Comparison of ENCODE assay signal across 16 cellular contexts in the genomic region with DNA sequence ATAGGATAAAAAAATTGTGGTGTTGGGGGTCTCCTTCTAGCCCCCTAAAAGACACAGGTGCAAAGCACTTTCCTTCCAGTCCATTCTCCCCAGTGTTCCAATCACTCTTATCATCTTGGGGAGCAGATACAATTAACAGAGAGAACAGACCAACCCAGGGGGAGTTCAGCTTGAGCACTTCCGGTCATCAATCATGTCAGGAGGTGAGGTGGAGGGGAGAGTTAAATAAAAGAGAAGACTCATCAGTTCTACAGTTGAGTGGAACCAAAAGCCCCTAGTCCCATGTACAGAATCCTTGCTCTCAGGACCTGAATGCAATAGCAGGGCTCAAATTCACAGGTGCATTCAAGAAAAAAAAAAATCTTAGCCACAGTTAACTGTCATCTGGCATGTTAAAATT.
DNase-seq lines count a peak whose midpoint lies in the region; ATAC-seq, FAIRE-seq and TF ChIP-seq lines count a peak whose summit lies in the region.
"Had no signal": no experiment of that assay in that cellular context is flagged by ENCODE, and none has a peak within 500 bp of the region (broad histone marks: within the 10 kb centered on the region; RNA-seq: fewer than 3 reads in every experiment).

No MANE protein-coding gene starts in this region.

- H3K79me2 ChIP-seq in GM12878 (ENCODE audit: control insufficient read depth, insufficient read depth, low read length) (no peaks in the 10 kb centered on the region), hepatocyte (no peaks in the 10 kb centered on the region)

- TF ChIP-seq EP300 in GM12878 (IDR thresholded peaks at IDR 0.05; ENCODE audit: borderline replicate concordance in 1 of 2, control insufficient read depth in 1 of 2, low read depth in 2 of 2, low read length in 2 of 2) = no peak

- no peak overlapping the region for H3K4me3 Mint-ChIP-seq in activated T-cell treated with anti-CD3 and anti-CD28 coated beads, Interleukin-2, amount 50 U/mL, for 24 hours
- H3K4me3 Mint-ChIP-seq in stimulated activated naive B cell treated with anti-CD40 and anti-IgM and Interleukin-4, amounts not matched to agents 10 μg/mL and 1 μg/mL and 100 μg/mL, for 72 hours = no peak overlapping the region
- H3K4me3 Mint-ChIP-seq: B cell; CD8-positive, alpha-beta T cell had no signal

- H3K4me3 ChIP-seq in H7 (ENCODE audit: insufficient read depth, low read depth, low read length) (no peak overlapping the region), GM12878 (no peak overlapping the region), hepatocyte (no peak overlapping the region)
- H3K4me3 ChIP-seq: BLaER1 treated with 17β-estradiol and CSF1 and Interleukin-3, amounts not matched to agents 10 nM and 100 nM; HAP-1 had no signal

- no peak for DNase-seq in activated T-cell treated with anti-CD3 and anti-CD28 coated beads, Interleukin-2, amount 50 U/mL, for 24 hours
- DNase-seq in activated T-cell treated with anti-CD3 and anti-CD28 coated beads, Interleukin-2, amount 50 U/mL, for 48 hours = no peak
- DNase-seq in H7 (peak; percentile 3), GM12878 (ENCODE audit: low read depth, low spot score) (no peak), left kidney (ENCODE audit: low read depth, low spot score) (peak; percentile 46), hepatocyte (ENCODE audit: low spot score) (no peak), cerebellum (ENCODE audit: low spot score) (no peak)
- no peak for DNase-seq in stimulated activated naive B cell treated with anti-CD40 and anti-IgM and Interleukin-4, amounts not matched to agents 10 μg/mL and 1 μg/mL and 100 μg/mL, for 72 hours
- DNase-seq: Calu3; CD8-positive, alpha-beta T cell; DMS79 treated with DMSO at 0.1 percent for 48 hours; GF-D8 had no signal

- no peak overlapping the region for H3K27ac ChIP-seq in GM12878 (ENCODE audit: control insufficient read depth, insufficient read depth)
- H3K27ac ChIP-seq in hepatocyte = no peak overlapping the region
- H3K27ac ChIP-seq: BLaER1 treated with 17β-estradiol and CSF1 and Interleukin-3, amounts not matched to agents 10 nM and 100 nM had no signal

- 10% methylated on average over 1 of the region's 1 CpG for WGBS in GM12878 (ENCODE audit: insufficient coverage, insufficient replicate concordance, low lambda C conversion rate, missing lambda C conversion rate)
- 89% methylated on average over 1 of the region's 1 CpG for WGBS in hepatocyte (ENCODE audit: low lambda C conversion rate, missing lambda C conversion rate)

- peaks cover 16% of the 10 kb centered on the region for H3K9me3 Mint-ChIP-seq in activated T-cell treated with anti-CD3 and anti-CD28 coated beads, Interleukin-2, amount 50 U/mL, for 24 hours
- H3K9me3 Mint-ChIP-seq in stimulated activated naive B cell treated with anti-CD40 and anti-IgM and Interleukin-4, amounts not matched to agents 10 μg/mL and 1 μg/mL and 100 μg/mL, for 72 hours = peaks cover 9 to 14% of the 10 kb centered on the region in 2 donors

- H3K9ac ChIP-seq in GM12878 (ENCODE audit: control insufficient read depth, insufficient read depth, low read length) = no peak overlapping the region
- H3K9ac ChIP-seq: BLaER1 treated with 17β-estradiol and CSF1 and Interleukin-3, amounts not matched to agents 10 nM and 100 nM had no signal

- in situ Hi-C loops in GM12878 (cut with MboI) = no loop called here

- SMC1A ChIA-PET in GM12878 (lab: Charles Lee; ENCODE audit: uncharacterized antibody, unreplicated experiment) = no interaction called here

- H3K4me1 Mint-ChIP-seq in activated T-cell treated with anti-CD3 and anti-CD28 coated beads, Interleukin-2, amount 50 U/mL, for 24 hours (ENCODE audit: low read depth) = no peaks in the 10 kb centered on the region
- no peaks in the 10 kb centered on the region for H3K4me1 Mint-ChIP-seq in stimulated activated naive B cell treated with anti-CD40 and anti-IgM and Interleukin-4, amounts not matched to agents 10 μg/mL and 1 μg/mL and 100 μg/mL, for 72 hours
- H3K4me1 Mint-ChIP-seq: B cell had no signal

- no peaks in the 10 kb centered on the region for H3K4me1 ChIP-seq in GM12878 (ENCODE audit: control insufficient read depth, insufficient read depth, low read length)
- no peaks in the 10 kb centered on the region for H3K4me1 ChIP-seq in hepatocyte (ENCODE audit: insufficient read depth)
- H3K4me1 ChIP-seq: HAP-1 had no signal

- H3K36me3 ChIP-seq in H7 (replicated peaks; ENCODE audit: control insufficient read depth, insufficient read depth, low read length) (no peaks in the 10 kb centered on the region), GM12878 (ENCODE audit: control insufficient read depth in 2 of 2, insufficient read depth in 2 of 2, low read length in 1 of 2) (no peaks in the 10 kb centered on the region), hepatocyte (replicated peaks; ENCODE audit: insufficient read depth, low read depth) (no peaks in the 10 kb centered on the region)
- H3K36me3 ChIP-seq: HAP-1 had no signal

- no peaks in the 10 kb centered on the region for H4K20me1 ChIP-seq in GM12878 (ENCODE audit: control insufficient read depth, insufficient read depth)
- H4K20me1 ChIP-seq in hepatocyte (ENCODE audit: insufficient read depth, poor library complexity, severe bottlenecking) = no peaks in the 10 kb centered on the region

- H3K9me2 ChIP-seq in hepatocyte (replicated peaks; ENCODE audit: insufficient read depth) = no peaks in the 10 kb centered on the region

- no peak for ATAC-seq in GM12878
- no peak for ATAC-seq in stimulated activated naive B cell treated with anti-CD40 and anti-IgM and Interleukin-4, amounts not matched to agents 10 μg/mL and 1 μg/mL and 100 μg/mL, for 72 hours (replicated peaks)
- ATAC-seq: CD8-positive, alpha-beta T cell had no signal

- no TSS peak for BruUV-seq in GM12878 (replicated peaks; lab: Mats Ljungman, UMichigan)

- POLR2A ChIA-PET in GM12878 (lab: Charles Lee) = no interaction called here

- H3K9me3 ChIP-seq in GM12878 (replicated peaks; ENCODE audit: control insufficient read depth, insufficient read depth, low read length) (peaks cover 3% of the 10 kb centered on the region; the same call in 2 of the 3 replicates), hepatocyte (ENCODE audit: low read depth) (no peaks in the 10 kb centered on the region)
- H3K9me3 ChIP-seq: HAP-1 had no signal

- H3K27me3 Mint-ChIP-seq in activated T-cell treated with anti-CD3 and anti-CD28 coated beads, Interleukin-2, amount 50 U/mL, for 24 hours = no peaks in the 10 kb centered on the region
- peaks cover 26 to 31% of the 10 kb centered on the region in 2 donors for H3K27me3 Mint-ChIP-seq in stimulated activated naive B cell treated with anti-CD40 and anti-IgM and Interleukin-4, amounts not matched to agents 10 μg/mL and 1 μg/mL and 100 μg/mL, for 72 hours

- H2AFZ ChIP-seq in GM12878 (ENCODE audit: control insufficient read depth, low read depth, low read length) = no peak overlapping the region
- H2AFZ ChIP-seq in hepatocyte = no peak overlapping the region

- TF ChIP-seq POLR2A in GM12878 (IDR thresholded peaks at IDR 0.05; ENCODE audit: low read depth, low read length) = no peak

- peak; percentile 16; the same call in 1 of the 2 replicates for TF ChIP-seq RAD21 in GM12878 (IDR thresholded peaks at IDR 0.05; ENCODE audit: insufficient read depth, low read depth, low read length)

- peak overlapping the region; percentile 22 for H3K27ac Mint-ChIP-seq in activated T-cell treated with anti-CD3 and anti-CD28 coated beads, Interleukin-2, amount 50 U/mL, for 24 hours
- H3K27ac Mint-ChIP-seq in stimulated activated naive B cell treated with anti-CD40 and anti-IgM and Interleukin-4, amounts not matched to agents 10 μg/mL and 1 μg/mL and 100 μg/mL, for 72 hours = no peak overlapping the region
- H3K27ac Mint-ChIP-seq: B cell; CD8-positive, alpha-beta T cell had no signal

- H3K27me3 ChIP-seq in H7 (ENCODE audit: control insufficient read depth, insufficient read depth, low read length) = no peaks in the 10 kb centered on the region
- no peaks in the 10 kb centered on the region for H3K27me3 ChIP-seq in GM12878 (replicated peaks in 1 of 2; ENCODE audit: control insufficient read depth in 2 of 2, insufficient read depth in 2 of 2, low read length in 1 of 2)
- H3K27me3 ChIP-seq in hepatocyte = no peaks in the 10 kb centered on the region
- H3K27me3 ChIP-seq: BLaER1 treated with 17β-estradiol and CSF1 and Interleukin-3, amounts not matched to agents 10 nM and 100 nM had no signal

- H3K36me3 Mint-ChIP-seq in activated T-cell treated with anti-CD3 and anti-CD28 coated beads, Interleukin-2, amount 50 U/mL, for 24 hours (ENCODE audit: low read depth) = peaks cover 13% of the 10 kb centered on the region
- H3K36me3 Mint-ChIP-seq in stimulated activated naive B cell treated with anti-CD40 and anti-IgM and Interleukin-4, amounts not matched to agents 10 μg/mL and 1 μg/mL and 100 μg/mL, for 72 hours = peaks cover 3 to 8% of the 10 kb centered on the region in 2 donors
- H3K36me3 Mint-ChIP-seq: CD8-positive, alpha-beta T cell had no signal

- TF ChIP-seq CTCF in GM12878 (IDR thresholded peaks at IDR 0.05 in 2 of 3, conservative IDR thresholded peaks at IDR 0.05 in 1 of 3; ENCODE audit: control insufficient read depth in 2 of 3, extremely low read depth in 1 of 3, insufficient read depth in 1 of 3, low read depth in 3 of 3, low read length in 3 of 3) (no peak), hepatocyte (IDR thresholded peaks at IDR 0.05; ENCODE audit: poor library complexity) (no peak)

- H3K4me2 ChIP-seq in GM12878 (ENCODE audit: control insufficient read depth, insufficient read depth) = no peak overlapping the region
- H3K4me2 ChIP-seq in hepatocyte = no peak overlapping the region

- CTCF ChIA-PET in GM12878 (lab: Yijun Ruan, JAX) = no interaction called here

- intact Hi-C loops in GM12878 (cut with micrococcal nuclease; ENCODE audit: unreplicated experiment) = no loop called here

- RAD21 ChIA-PET in GM12878 (lab: Charles Lee; ENCODE audit: unreplicated experiment) = no interaction called here

- FAIRE-seq in GM12878 (lab: Jason Lieb, UNC) = no peak
- FAIRE-seq: H1 had no signal

TF ChIP-seq in GM12878, 131 proteins besides CTCF, POLR2A, EP300 and RAD21 (continues in another document):
- TF ChIP-seq SRF (IDR thresholded peaks at IDR 0.05; ENCODE audit: low read depth in 2 of 2, low read length in 2 of 2) (no peak), RUNX3 (IDR thresholded peaks at IDR 0.05; ENCODE audit: low read length) (peak; percentile 46; the same call in 1 of the 2 replicates), CHD4 (IDR thresholded peaks at IDR 0.05) (no peak), GABPA (IDR thresholded peaks at IDR 0.05; ENCODE audit: low read depth) (peak; percentile 27; the same call in 1 of the 2 replicates), CREM (IDR thresholded peaks at IDR 0.05; ENCODE audit: low read depth) (peak; percentile 57; the same call in 1 of the 2 replicates), EED (IDR thresholded peaks at IDR 0.05; ENCODE audit: low read depth) (peak; percentile 18; the same call in 1 of the 2 replicates)

Comparison
In these comparisons a context has a peak if more than half of its experiments do, and no peak if none do; other contexts are left out.
1. DNase-seq: peak in H7 (single experiment) and left kidney (single experiment); none in activated T-cell treated with anti-CD3 and anti-CD28 coated beads, Interleukin-2, amount 50 U/mL, for 24 hours (single experiment), activated T-cell treated with anti-CD3 and anti-CD28 coated beads, Interleukin-2, amount 50 U/mL, for 48 hours (0 of 2), GM12878 (single experiment), hepatocyte (single experiment), cerebellum (single experiment) and stimulated activated naive B cell treated with anti-CD40 and anti-IgM and Interleukin-4, amounts not matched to agents 10 μg/mL and 1 μg/mL and 100 μg/mL, for 72 hours (single experiment).